ENCODE assay signal across 9 cellular contexts in the genomic region with DNA sequence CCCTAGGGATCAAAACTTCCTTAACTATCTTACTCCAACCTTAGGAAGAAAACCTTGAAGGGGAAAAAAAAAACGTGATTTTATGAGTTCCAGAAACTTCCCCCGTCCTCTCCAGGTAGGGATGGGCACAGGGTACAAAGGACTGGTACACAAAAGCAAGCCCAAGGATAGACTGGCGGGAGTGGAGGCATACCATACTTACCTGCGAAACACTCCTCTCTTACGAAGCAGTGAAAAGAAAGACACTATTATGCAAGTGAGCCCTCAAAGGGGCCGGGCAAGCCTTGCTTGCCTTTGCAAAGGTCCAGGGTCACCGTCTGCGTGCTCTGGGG. TPM values are rescaled to one million over a fixed set of nuclear protein-coding genes. Genes with fewer than 3 reads are reported as not detected.
DNase-seq lines count a peak whose midpoint lies in the region; ATAC-seq and TF ChIP-seq lines count a peak whose summit lies in the region.
"Had no signal": no experiment of that assay in that cellular context is flagged by ENCODE, and none has a peak within 500 bp of the region (broad histone marks: within the 10 kb centered on the region; RNA-seq: fewer than 3 reads in every experiment).

No MANE protein-coding gene starts in this region.

- H3K36me3 Mint-ChIP-seq in nephron progenitor cell (ENCODE audit: low read depth) = peaks cover 29% of the 10 kb centered on the region
- no peaks in the 10 kb centered on the region for H3K36me3 Mint-ChIP-seq in natural killer cell treated with Interleukin-12 subunit alpha and Interleukin-12 subunit beta and Interleukin-15 and Interleukin-18, amount 100 ng/mL, for 72 hours
- H3K36me3 Mint-ChIP-seq: immature natural killer cell had no signal

- H3K4me1 ChIP-seq in OCI-LY1 (ENCODE audit: insufficient read depth, low read length, severe bottlenecking) (no peaks in the 10 kb centered on the region), esophagus (ENCODE audit: control insufficient read depth in 2 of 2, insufficient read depth in 2 of 2, low read length in 1 of 2) (no peaks in the 10 kb centered on the region)

- in situ Hi-C loops in GM13976 (cut with MboI; ENCODE audit: low sequenced_read_pairs, unreplicated experiment) = no loop called here

- H3K27me3 Mint-ChIP-seq in nephron progenitor cell (ENCODE audit: low read depth, poor library complexity) = no peaks in the 10 kb centered on the region
- H3K27me3 Mint-ChIP-seq in natural killer cell treated with Interleukin-12 subunit alpha and Interleukin-12 subunit beta and Interleukin-15 and Interleukin-18, amount 100 ng/mL, for 72 hours = peaks cover 20 to 26% of the 10 kb centered on the region in 2 donors

- H3K27ac Mint-ChIP-seq in nephron progenitor cell = peak overlapping the region; percentile 98
- H3K27ac Mint-ChIP-seq in natural killer cell treated with Interleukin-12 subunit alpha and Interleukin-12 subunit beta and Interleukin-15 and Interleukin-18, amount 100 ng/mL, for 72 hours = no peak overlapping the region
- H3K27ac Mint-ChIP-seq: immature natural killer cell had no signal

- H3K36me3 ChIP-seq in OCI-LY1 (ENCODE audit: insufficient read depth, low read length) (no peaks in the 10 kb centered on the region), esophagus (ENCODE audit: control insufficient read depth in 2 of 2, insufficient read depth in 2 of 2, low read length in 1 of 2) (no peaks in the 10 kb centered on the region)

- H3K79me2 ChIP-seq in OCI-LY1 (ENCODE audit: insufficient read depth, low read length) = no peaks in the 10 kb centered on the region

- H3K4me1 Mint-ChIP-seq in nephron progenitor cell = peaks cover 12% of the 10 kb centered on the region
- H3K4me1 Mint-ChIP-seq in natural killer cell treated with Interleukin-12 subunit alpha and Interleukin-12 subunit beta and Interleukin-15 and Interleukin-18, amount 100 ng/mL, for 72 hours (ENCODE audit: low read depth in 2 of 2) = peaks cover 3 to 8% of the 10 kb centered on the region in 2 donors

- H3K27me3 ChIP-seq in OCI-LY1 (ENCODE audit: insufficient read depth, low read length) (no peaks in the 10 kb centered on the region), esophagus (ENCODE audit: control insufficient read depth in 1 of 2, insufficient read depth in 2 of 2, low read length in 2 of 2) (no peaks in the 10 kb centered on the region)

- no peak for DNase-seq in AG10803 (ENCODE audit: low read depth)
- DNase-seq in nephron progenitor cell = no peak
- DNase-seq in DMS114 treated with DMSO at 0.1 percent for 48 hours (lab: John Stamatoyannopoulos, UW; ENCODE audit: unreplicated experiment) = no peak
- no peak for DNase-seq in GM13976 (ENCODE audit: low spot score)
- no peak for DNase-seq in natural killer cell treated with Interleukin-12 subunit alpha and Interleukin-12 subunit beta and Interleukin-15 and Interleukin-18, amount 100 ng/mL, for 72 hours (ENCODE audit: low spot score)
- DNase-seq in NCI-H187 treated with DMSO at 0.1 percent for 48 hours (lab: John Stamatoyannopoulos, UW) = no peak

- no peak overlapping the region for H3K9ac ChIP-seq in OCI-LY1 (ENCODE audit: low read length)

- no peaks in the 10 kb centered on the region for H3F3A ChIP-seq in OCI-LY1 (ENCODE audit: insufficient read depth, low read length)

- no peak for ATAC-seq in natural killer cell treated with Interleukin-12 subunit alpha and Interleukin-12 subunit beta and Interleukin-15 and Interleukin-18, amount 100 ng/mL, for 72 hours

- no peaks in the 10 kb centered on the region for H3K9me2 ChIP-seq in OCI-LY1 (ENCODE audit: low read depth, low read length)

- H3K9me3 ChIP-seq in OCI-LY1 (ENCODE audit: low read length) (no peaks in the 10 kb centered on the region), esophagus (ENCODE audit: control insufficient read depth in 2 of 2, insufficient read depth in 1 of 2, low read depth in 1 of 2, low read length in 1 of 2) (no peaks in the 10 kb centered on the region)

- peak overlapping the region; percentile 54; the same call in 1 of the 2 replicates for H3K4me2 ChIP-seq in OCI-LY1 (ENCODE audit: low read length)

- TF ChIP-seq CTCF in AG10803 (conservative IDR thresholded peaks at IDR 0.05; ENCODE audit: low read length) = no peak
- TF ChIP-seq CTCF in OCI-LY1 (IDR thresholded peaks at IDR 0.05; ENCODE audit: low read length) = no peak
- no peak for TF ChIP-seq CTCF in nephron progenitor cell (IDR thresholded peaks at IDR 0.05)
- TF ChIP-seq CTCF in GM13976 (IDR thresholded peaks at IDR 0.05; ENCODE audit: borderline replicate concordance, control extremely low read depth, extremely low read depth, insufficient read depth, missing control alignments) = no peak

- peak overlapping the region; percentile 88 for H3K4me3 Mint-ChIP-seq in nephron progenitor cell
- no peak overlapping the region for H3K4me3 Mint-ChIP-seq in natural killer cell treated with Interleukin-12 subunit alpha and Interleukin-12 subunit beta and Interleukin-15 and Interleukin-18, amount 100 ng/mL, for 72 hours

- H3K27ac ChIP-seq in OCI-LY1 (ENCODE audit: low read depth, low read length, poor library complexity, severe bottlenecking) (no peak overlapping the region), esophagus (ENCODE audit: low read depth in 2 of 2, low read length in 1 of 2) (peak overlapping the region in 1 of 2 donors; percentile 47)

- no peaks in the 10 kb centered on the region for H4K20me1 ChIP-seq in OCI-LY1 (ENCODE audit: insufficient read depth, low read length)

- H3K4me3 ChIP-seq in AG10803 (ENCODE audit: low read length) = peak overlapping the region; percentile 68
- peak overlapping the region; percentile 53 for H3K4me3 ChIP-seq in OCI-LY1 (ENCODE audit: low read depth, low read length, poor library complexity, severe bottlenecking)
- peak overlapping the region; percentile 56 to 62 for H3K4me3 ChIP-seq in esophagus (ENCODE audit: low read depth in 1 of 2, low read length in 2 of 2)

- peaks cover 49% of the 10 kb centered on the region for H3K9me3 Mint-ChIP-seq in nephron progenitor cell
- no peaks in the 10 kb centered on the region for H3K9me3 Mint-ChIP-seq in natural killer cell treated with Interleukin-12 subunit alpha and Interleukin-12 subunit beta and Interleukin-15 and Interleukin-18, amount 100 ng/mL, for 72 hours

- H2AFZ ChIP-seq in OCI-LY1 (ENCODE audit: low read length) = no peak overlapping the region

- WGBS in esophagus, 2 donors = 18 to 39% methylated on average over 8 of the region's 8 CpGs

RNA-seq across cellular contexts. Expression of a gene that starts 0.7 kb away (rescaled TPM):
- polyA plus RNA-seq in esophagus = 10 to 100 TPM; 50.1 to 55.4 TPM
- total RNA-seq in natural killer cell treated with Interleukin-12 subunit alpha and Interleukin-12 subunit beta and Interleukin-15 and Interleukin-18, amount 100 ng/mL, for 72 hours = not detected

RNA-seq across cellular contexts. Expression of a gene that starts 8.0 kb away (rescaled TPM):
- 10 to 100 TPM; 16.0 to 39.7 TPM for polyA plus RNA-seq in esophagus
- not detected for total RNA-seq in natural killer cell treated with Interleukin-12 subunit alpha and Interleukin-12 subunit beta and Interleukin-15 and Interleukin-18, amount 100 ng/mL, for 72 hours
- polyA plus RNA-seq: immature natural killer cell had no signal

RNA-seq across cellular contexts. Expression of a gene that starts 51.2 kb away (rescaled TPM):
- under 1 TPM in 1 of 2 donors, not detected in 1; 0.33 TPM for polyA plus RNA-seq in esophagus
- not detected for total RNA-seq in natural killer cell treated with Interleukin-12 subunit alpha and Interleukin-12 subunit beta and Interleukin-15 and Interleukin-18, amount 100 ng/mL, for 72 hours
- polyA plus RNA-seq: immature natural killer cell had no signal
